Comparison of ENCODE assay signal across 14 cellular contexts in genomic region chr2:221896505-221897151, GRCh38.
DNase-seq lines count a peak whose midpoint lies in the region; TF ChIP-seq lines count a peak whose summit lies in the region.
"Had no signal": no experiment of that assay in that cellular context is flagged by ENCODE, and none has a peak within 500 bp of the region (broad histone marks: within the 10 kb centered on the region; RNA-seq: fewer than 3 reads in every experiment).

No MANE protein-coding gene starts in this region.

- H3K18ac ChIP-seq in mesendoderm (ENCODE audit: low read length), result no peak overlapping the region

- H4K8ac ChIP-seq in mesendoderm (ENCODE audit: low read depth, low read length), result no peak overlapping the region

- no peaks in the 10 kb centered on the region for H3K79me2 ChIP-seq in mesendoderm (ENCODE audit: control insufficient read depth, insufficient read depth, low read length)

- H3K4me2 ChIP-seq in mesendoderm (ENCODE audit: low read length), result no peak overlapping the region
- H3K4me2 ChIP-seq: A549 had no signal

- H3K4me3 ChIP-seq in epithelial cell of esophagus (ENCODE audit: low read length), result no peak overlapping the region
- H3K4me3 ChIP-seq in mesendoderm (ENCODE audit: low read length), result no peak overlapping the region
- H3K4me3 ChIP-seq: A549, spleen had no signal

- no peak overlapping the region for H3K9ac ChIP-seq in mesendoderm (ENCODE audit: low read length)

- no peaks in the 10 kb centered on the region for H3K27me3 ChIP-seq in mesendoderm (ENCODE audit: insufficient read depth, low read length, poor library complexity)
- H3K27me3 ChIP-seq: brain microvascular endothelial cell, spleen had no signal

- no peak for TF ChIP-seq CTCF in epithelial cell of esophagus (IDR thresholded peaks at IDR 0.05; ENCODE audit: insufficient read depth, low read depth, low read length, missing control alignments)

- H3K4ac ChIP-seq in mesendoderm (ENCODE audit: low read depth, low read length), result no peak overlapping the region

- DNase-seq in NCI-H1417 (lab: John Stamatoyannopoulos, UW) (peak in 2 of 3 experiments; percentile 15 to 77), NCI-H1417 treated with DMSO at 0.1 percent for 48 hours (lab: John Stamatoyannopoulos, UW) (no peak), epithelial cell of esophagus (ENCODE audit: low read depth) (peak; percentile 24), mesendoderm (peak; percentile 68), ureter (ENCODE audit: low spot score) (peak; percentile 43), pons (ENCODE audit: low spot score) (no peak)
- no peak for DNase-seq in stimulated activated CD4-positive, alpha-beta T cell treated with anti-CD3 and anti-CD28 coated beads, Interleukin-4, amount 100 ng/mL, for 1 hour
- no peak for DNase-seq in central memory CD4-positive, alpha-beta T cell
- DNase-seq: activated CD4-positive, alpha-beta memory T cell treated with anti-CD3 and anti-CD28 coated beads for 36 hours; brain microvascular endothelial cell; NCI-H1105; spleen; stimulated activated naive CD8-positive, alpha-beta T cell treated with anti-CD3 and anti-CD28 coated beads, Interleukin-15, amount 100 ng/mL, for 72 hours had no signal

- no peak overlapping the region for H3K23ac ChIP-seq in mesendoderm (ENCODE audit: low read length)

- H3K4me1 ChIP-seq in mesendoderm (ENCODE audit: control insufficient read depth, low read depth, low read length), result no peaks in the 10 kb centered on the region
- H3K4me1 ChIP-seq: A549, spleen had no signal

- no peak overlapping the region for H2AK5ac ChIP-seq in mesendoderm (ENCODE audit: low read length)

- H3K36me3 ChIP-seq in mesendoderm (ENCODE audit: control insufficient read depth, insufficient read depth, low read length), result no peaks in the 10 kb centered on the region
- H3K36me3 ChIP-seq: brain microvascular endothelial cell, spleen had no signal

- no peak overlapping the region for H3K27ac ChIP-seq in mesendoderm (ENCODE audit: low read depth, low read length)
- H3K27ac ChIP-seq: A549, brain microvascular endothelial cell had no signal

- no peak overlapping the region for H2BK5ac ChIP-seq in mesendoderm (ENCODE audit: low read length)

- H3K79me1 ChIP-seq in mesendoderm (ENCODE audit: low read length), result no peaks in the 10 kb centered on the region

- peak overlapping the region; percentile 19 for H3K56ac ChIP-seq in mesendoderm (ENCODE audit: low read length)

- H2BK15ac ChIP-seq in mesendoderm (replicated peaks; ENCODE audit: low read depth), result no peak overlapping the region

- no peak overlapping the region for H4K5ac ChIP-seq in mesendoderm (ENCODE audit: low read length)

- no CpG with 5 or more reads among the region's 10 CpGs for WGBS in mesendoderm (ENCODE audit: extremely low coverage, insufficient coverage, low lambda C conversion rate)

- H2BK120ac ChIP-seq in mesendoderm (ENCODE audit: low read depth, low read length), result no peak overlapping the region

Comparison
In these comparisons a context has a peak if more than half of its experiments do, and no peak if none do; other contexts are left out.
1. DNase-seq: peak in NCI-H1417 (2 of 3), epithelial cell of esophagus (single experiment), mesendoderm (single experiment) and ureter (single experiment); none in NCI-H1417 treated with DMSO at 0.1 percent for 48 hours (single experiment), pons (single experiment), stimulated activated CD4-positive, alpha-beta T cell treated with anti-CD3 and anti-CD28 coated beads, Interleukin-4, amount 100 ng/mL, for 1 hour (single experiment) and central memory CD4-positive, alpha-beta T cell (single experiment).